ENCODE assay signal across 8 cellular contexts in the genomic region with DNA sequence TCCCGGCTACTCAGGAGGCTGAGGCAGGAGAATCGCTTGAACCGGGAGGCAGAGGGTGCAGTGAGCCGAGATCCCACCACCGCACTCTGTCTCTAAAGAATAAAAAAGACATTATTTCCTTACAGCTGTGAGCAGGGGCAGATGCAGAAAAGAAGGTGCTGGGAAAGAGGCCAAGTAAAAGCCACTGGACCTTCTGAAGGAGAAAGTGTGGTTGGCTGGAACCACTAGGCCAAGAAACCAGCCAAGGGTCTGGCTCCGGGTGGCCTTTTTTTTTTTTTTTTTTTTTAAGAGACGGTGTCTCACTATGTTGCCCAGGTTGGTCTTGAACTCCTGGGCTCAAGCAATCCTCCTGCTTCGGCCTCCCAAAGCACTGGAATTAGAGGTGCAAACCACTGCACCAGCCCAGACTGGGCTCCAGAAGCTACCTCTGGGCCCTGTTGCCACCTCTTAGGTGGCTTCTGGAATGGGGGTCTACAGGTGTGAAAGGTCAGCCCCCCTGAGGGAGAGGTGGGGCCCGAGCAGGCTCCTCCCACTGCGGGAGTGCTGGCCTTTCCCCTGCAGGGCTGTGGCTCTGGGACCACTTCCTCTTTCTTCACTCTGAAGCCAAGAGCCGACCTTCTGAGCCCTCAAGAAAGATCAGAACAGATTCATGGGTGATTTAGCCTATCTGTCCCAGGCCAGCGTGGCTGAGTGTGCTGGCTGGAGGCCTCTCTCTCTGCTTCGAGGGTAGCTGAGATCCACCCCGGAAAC. TPM values are rescaled to one million over a fixed set of nuclear protein-coding genes. Genes with fewer than 3 reads are reported as not detected.
DNase-seq lines count a peak whose midpoint lies in the region; ATAC-seq, FAIRE-seq and TF ChIP-seq lines count a peak whose summit lies in the region.

A gene with protein sequence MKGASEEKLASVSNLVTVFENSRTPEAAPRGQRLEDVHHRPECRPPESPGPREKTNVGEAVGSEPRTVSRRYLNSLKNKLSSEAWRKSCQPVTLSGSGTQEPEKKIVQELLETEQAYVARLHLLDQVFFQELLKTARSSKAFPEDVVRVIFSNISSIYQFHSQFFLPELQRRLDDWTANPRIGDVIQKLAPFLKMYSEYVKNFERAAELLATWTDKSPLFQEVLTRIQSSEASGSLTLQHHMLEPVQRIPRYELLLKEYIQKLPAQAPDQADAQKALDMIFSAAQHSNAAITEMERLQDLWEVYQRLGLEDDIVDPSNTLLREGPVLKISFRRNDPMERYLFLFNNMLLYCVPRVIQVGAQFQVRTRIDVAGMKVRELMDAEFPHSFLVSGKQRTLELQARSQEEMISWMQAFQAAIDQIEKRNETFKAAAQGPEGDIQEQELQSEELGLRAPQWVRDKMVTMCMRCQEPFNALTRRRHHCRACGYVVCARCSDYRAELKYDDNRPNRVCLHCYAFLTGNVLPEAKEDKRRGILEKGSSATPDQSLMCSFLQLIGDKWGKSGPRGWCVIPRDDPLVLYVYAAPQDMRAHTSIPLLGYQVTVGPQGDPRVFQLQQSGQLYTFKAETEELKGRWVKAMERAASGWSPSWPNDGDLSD (plus strand): TSS at position 595 of the 750 bp plus-strand sequence. CDS start 163 bp downstream, outside the sequence.

- no peaks in the 10 kb centered on the region for H3K9me3 Mint-ChIP-seq in activated T-cell treated with anti-CD3 and anti-CD28 coated beads, Interleukin-2, amount 50 U/mL, for 4 hours

- peak within 1 kb of the TSS; percentile 56 for H3K4me3 ChIP-seq in mononuclear cell (ENCODE audit: low read length)

- no peak for DNase-seq in activated T-cell treated with anti-CD3 and anti-CD28 coated beads, Interleukin-2, amount 50 U/mL, for 4 hours
- no peak for DNase-seq in activated T-cell treated with anti-CD3 and anti-CD28 coated beads, Interleukin-2, amount 50 U/mL, for 48 hours
- DNase-seq in UCSD-AML1 (lab: John Stamatoyannopoulos, UW; ENCODE audit: unreplicated experiment): peak; percentile 40
- DNase-seq in D721Med (ENCODE audit: insufficient read length, low spot score): no peak
- no peak for DNase-seq in NCI-H226
- DNase-seq in NCI-H510A (lab: John Stamatoyannopoulos, UW): no peak

- H3K36me3 Mint-ChIP-seq in activated T-cell treated with anti-CD3 and anti-CD28 coated beads, Interleukin-2, amount 50 U/mL, for 4 hours (ENCODE audit: insufficient read depth): no peaks in the 10 kb centered on the region

- no peak for ATAC-seq in activated T-cell treated with anti-CD3 and anti-CD28 coated beads, Interleukin-2, amount 50 U/mL, for 4 hours
- ATAC-seq in HG02973 (IDR thresholded peaks at IDR 0.05; ENCODE audit: unreplicated experiment): peak; percentile 66

- no peak for TF ChIP-seq CTCF in D721Med (IDR thresholded peaks at IDR 0.05; ENCODE audit: insufficient read depth, missing control alignments)

- no peaks in the 10 kb centered on the region for H3K27me3 Mint-ChIP-seq in activated T-cell treated with anti-CD3 and anti-CD28 coated beads, Interleukin-2, amount 50 U/mL, for 4 hours (ENCODE audit: low read depth)

- FAIRE-seq in D721Med (lab: Jason Lieb, UNC): no peak

- H3K4me1 ChIP-seq in mononuclear cell (ENCODE audit: insufficient read depth, low read length): peaks cover 60% of the 10 kb centered on the region

- H3K27me3 ChIP-seq in mononuclear cell (ENCODE audit: insufficient read depth, low read length): no peaks in the 10 kb centered on the region

- H3K4me1 Mint-ChIP-seq in activated T-cell treated with anti-CD3 and anti-CD28 coated beads, Interleukin-2, amount 50 U/mL, for 4 hours (ENCODE audit: low read depth): peaks cover 17% of the 10 kb centered on the region

- H3K9me3 ChIP-seq in mononuclear cell (ENCODE audit: low read depth, low read length): no peaks in the 10 kb centered on the region

- peak within 1 kb of the TSS; percentile 71 for H3K4me3 Mint-ChIP-seq in activated T-cell treated with anti-CD3 and anti-CD28 coated beads, Interleukin-2, amount 50 U/mL, for 4 hours

RNA-seq across cellular contexts. Expression of the gene that starts here (rescaled TPM):
- 1 to 10 TPM in 2 of 3 donors, under 1 TPM in 1; 0.87 to 1.5 (median 1.1) TPM for total RNA-seq in activated T-cell treated with anti-CD3 and anti-CD28 coated beads, Interleukin-2, amount 50 U/mL, for 4 hours
- total RNA-seq in mononuclear cell: 41.7 TPM

Comparison
In these comparisons a context has a peak if more than half of its experiments do, and no peak if none do; other contexts are left out.
1. RNA of the gene that starts here (total RNA-seq): 41.7 TPM in mononuclear cell (single experiment); 0.87 to 1.5 TPM in activated T-cell treated with anti-CD3 and anti-CD28 coated beads, Interleukin-2, amount 50 U/mL, for 4 hours; every median in the first group is over 10 times any median in the second.